In genomic region chr12:130078852-130079251, GRCh38 we compare ENCODE assay signal across 29 cellular contexts.
DNase-seq lines count a peak whose midpoint lies in the region; ATAC-seq, FAIRE-seq and TF ChIP-seq lines count a peak whose summit lies in the region.
"Had no signal": no experiment of that assay in that cellular context is flagged by ENCODE, and none has a peak within 500 bp of the region (broad histone marks: within the 10 kb centered on the region; RNA-seq: fewer than 3 reads in every experiment).

No MANE protein-coding gene starts in this region.

- no peaks in the 10 kb centered on the region for H3K36me3 ChIP-seq in breast epithelium
- H3K36me3 ChIP-seq in K562 (ENCODE audit: control insufficient read depth, insufficient read depth, low read length) = no peaks in the 10 kb centered on the region
- no peaks in the 10 kb centered on the region for H3K36me3 ChIP-seq in keratinocyte (ENCODE audit: control insufficient read depth in 2 of 2, extremely low read depth in 1 of 2, insufficient read depth in 2 of 2, low read length in 2 of 2)
- no peaks in the 10 kb centered on the region for H3K36me3 ChIP-seq in ascending aorta
- H3K36me3 ChIP-seq: BE2C had no signal

- TF ChIP-seq RAD21 in K562 (CRISPR knock-in tag; conservative IDR thresholded peaks at IDR 0.05 in 1 of 2, IDR thresholded peaks at IDR 0.05 in 1 of 2) = no peak

- H4K20me1 ChIP-seq in K562 (replicated peaks; ENCODE audit: control insufficient read depth, insufficient read depth, low read length) = no peaks in the 10 kb centered on the region
- H4K20me1 ChIP-seq in keratinocyte (ENCODE audit: control insufficient read depth, extremely low read depth, insufficient read depth, low read length) = no peaks in the 10 kb centered on the region
- H4K20me1 ChIP-seq: BLaER1 treated with 17β-estradiol and CSF1 and Interleukin-3, amounts not matched to agents 10 nM and 100 nM had no signal

- no peak for ATAC-seq in K562
- ATAC-seq: GM12878, HCT116 had no signal

- H2AFZ ChIP-seq in K562 (ENCODE audit: low read depth, low read length) (no peak overlapping the region), keratinocyte (ENCODE audit: control insufficient read depth, low read length) (no peak overlapping the region)
- H2AFZ ChIP-seq: GM23248 had no signal

- no peak for TF ChIP-seq POLR2A in breast epithelium (IDR thresholded peaks at IDR 0.05)
- TF ChIP-seq POLR2A in K562 (conservative IDR thresholded peaks at IDR 0.05) = no peak
- TF ChIP-seq POLR2A in H54 (IDR thresholded peaks at IDR 0.05; ENCODE audit: low read depth, low read length) = no peak

- intact Hi-C loops in MCF 10A (cut with micrococcal nuclease) (no loop called here), breast epithelium (cut with DNase I; ENCODE audit: low total_unique reads) (no loop called here), K562 (cut with micrococcal nuclease) (no loop called here), ascending aorta (cut with DNase I) (no loop called here)

- no peaks in the 10 kb centered on the region for H3K27me3 ChIP-seq in breast epithelium
- peaks cover 3 to 23% of the 10 kb centered on the region in 2 experiments; a peak in 4 of 5 replicates for H3K27me3 ChIP-seq in K562 (ENCODE audit: control insufficient read depth in 2 of 2, insufficient read depth in 2 of 2, low read length in 2 of 2)
- no peaks in the 10 kb centered on the region for H3K27me3 ChIP-seq in keratinocyte (ENCODE audit: control insufficient read depth, extremely low read depth, insufficient read depth, low read length)
- H3K27me3 ChIP-seq in ascending aorta = no peaks in the 10 kb centered on the region
- H3K27me3 ChIP-seq: BLaER1 treated with 17β-estradiol and CSF1 and Interleukin-3, amounts not matched to agents 10 nM and 100 nM had no signal

- no peak for FAIRE-seq in K562 (lab: Jason Lieb, UNC)
- no peak for FAIRE-seq in keratinocyte (lab: Jason Lieb, UNC)
- no peak for FAIRE-seq in H54 (lab: Jason Lieb, UNC)
- FAIRE-seq: A204.1, D721Med, GM12878, GM19239, H1 had no signal

- H3K4me1 ChIP-seq in breast epithelium = no peaks in the 10 kb centered on the region
- no peaks in the 10 kb centered on the region for H3K4me1 ChIP-seq in K562 (replicated peaks in 1 of 2; ENCODE audit: control insufficient read depth in 2 of 2, insufficient read depth in 2 of 2, low read length in 2 of 2)
- H3K4me1 ChIP-seq in keratinocyte (ENCODE audit: control insufficient read depth, extremely low read depth, insufficient read depth, low read length) = peaks cover 34% of the 10 kb centered on the region
- H3K4me1 ChIP-seq in ascending aorta = no peaks in the 10 kb centered on the region
- H3K4me1 ChIP-seq: BE2C had no signal

- H3K27ac ChIP-seq in breast epithelium = peak overlapping the region in 1 of 2 donors; percentile 15
- no peak overlapping the region for H3K27ac ChIP-seq in K562 (ENCODE audit: extremely low read depth, low read depth, low read length)
- peak overlapping the region; percentile 85 for H3K27ac ChIP-seq in keratinocyte (ENCODE audit: control insufficient read depth, insufficient read depth, low read length)
- no peak overlapping the region for H3K27ac ChIP-seq in ascending aorta
- H3K27ac ChIP-seq: 22Rv1, GM23248 had no signal

- CTCF ChIA-PET in MCF 10A (lab: Yijun Ruan, JAX) (interaction anchor here (0.6 kb wide), 1 partner anchor 11 kb away, joined by 4 read pairs; no protein-coding TSS in a partner anchor), K562 (lab: Yijun Ruan, JAX; ENCODE audit: low intra/inter-chr PET ratio) (no interaction called here)

- H3K27me3 Mint-ChIP-seq in MCF 10A (ENCODE audit: insufficient read depth, unreplicated experiment) = no peaks in the 10 kb centered on the region
- H3K27me3 Mint-ChIP-seq: CD4-positive, alpha-beta T cell had no signal

- POLR2A ChIA-PET in MCF 10A (lab: Yijun Ruan, JAX) = interaction anchor here (0.7 to 1.6 kb wide), 5 partner anchors 10 to 1417 kb away, joined by 3 to 5 read pairs (median 3); no protein-coding TSS in a partner anchor
- POLR2A ChIA-PET in K562 (lab: Yijun Ruan, JAX) = interaction anchor here (0.5 kb wide), 1 partner anchor 93 kb away, joined by 3 read pairs; no protein-coding TSS in a partner anchor

- WGBS in K562 (ENCODE audit: insufficient coverage, low coverage, missing lambda C conversion rate) = 0% methylated on average over 3 of the region's 3 CpGs

- peaks cover 22% of the 10 kb centered on the region for H3K4me1 Mint-ChIP-seq in MCF 10A (ENCODE audit: insufficient read depth, unreplicated experiment)
- H3K4me1 Mint-ChIP-seq: CD14-positive monocyte; CD8-positive, alpha-beta memory T cell had no signal

- H3K4me2 ChIP-seq in K562 (ENCODE audit: insufficient read depth, low read length) = no peak overlapping the region
- H3K4me2 ChIP-seq in keratinocyte (ENCODE audit: control insufficient read depth, extremely low read depth, insufficient read depth, low read depth, low read length) = no peak overlapping the region
- H3K4me2 ChIP-seq: BLaER1 treated with 17β-estradiol and CSF1 and Interleukin-3, amounts not matched to agents 10 nM and 100 nM had no signal

- dilution Hi-C loops in keratinocyte (cut with MboI; ENCODE audit: extremely low pct_ligation_motif_present, low sequenced_read_pairs) = no loop called here

- H3K4me3 ChIP-seq in breast epithelium (no peak overlapping the region), K562 (no peak overlapping the region), keratinocyte (ENCODE audit: control insufficient read depth in 2 of 3, extremely low read depth in 1 of 3, insufficient read depth in 2 of 3, low read depth in 1 of 3, low read length in 3 of 3) (no peak overlapping the region), ascending aorta (no peak overlapping the region)
- H3K4me3 ChIP-seq: GM12878, GM23248 had no signal

- H3K9ac ChIP-seq in K562 (ENCODE audit: insufficient read depth in 1 of 2, low read depth in 2 of 2, low read length in 2 of 2) (no peak overlapping the region), keratinocyte (ENCODE audit: control insufficient read depth, extremely low read depth, insufficient read depth, low read length) (no peak overlapping the region)
- H3K9ac ChIP-seq: BLaER1 treated with 17β-estradiol and CSF1 and Interleukin-3, amounts not matched to agents 10 nM and 100 nM; GM23248 had no signal

- no peaks in the 10 kb centered on the region for H3K36me3 Mint-ChIP-seq in MCF 10A (ENCODE audit: insufficient read depth, unreplicated experiment)
- H3K36me3 Mint-ChIP-seq: CD14-positive monocyte; CD8-positive, alpha-beta memory T cell had no signal

- no peak for TF ChIP-seq CTCF in MCF 10A (IDR thresholded peaks at IDR 0.05; ENCODE audit: unreplicated experiment)
- no peak for TF ChIP-seq CTCF in breast epithelium (IDR thresholded peaks at IDR 0.05)
- no peak for TF ChIP-seq CTCF in K562 (IDR thresholded peaks at IDR 0.05 in 2 of 3, conservative IDR thresholded peaks at IDR 0.05 in 1 of 3; ENCODE audit: insufficient read depth in 2 of 3, low read depth in 1 of 3, low read length in 3 of 3)
- no peak for TF ChIP-seq CTCF in keratinocyte (optimal IDR thresholded peaks at IDR 0.05 in 1 of 3, IDR thresholded peaks at IDR 0.05 in 1 of 3, conservative IDR thresholded peaks at IDR 0.05 in 1 of 3; ENCODE audit: extremely low read depth in 1 of 3, insufficient read depth in 2 of 3, low read length in 3 of 3)
- TF ChIP-seq CTCF in ascending aorta (IDR thresholded peaks at IDR 0.05) = no peak

- H3K27ac Mint-ChIP-seq in MCF 10A (ENCODE audit: low read depth, unreplicated experiment) = peak overlapping the region; percentile 54
- H3K27ac Mint-ChIP-seq: CD14-positive monocyte; CD4-positive, alpha-beta T cell; CD8-positive, alpha-beta memory T cell; H9; HFFc6 had no signal

- H3K9me1 ChIP-seq in K562 (ENCODE audit: control insufficient read depth, insufficient read depth, low read length) (no peaks in the 10 kb centered on the region), keratinocyte (ENCODE audit: control insufficient read depth, extremely low read depth, insufficient read depth, low read length) (no peaks in the 10 kb centered on the region)

- peaks cover 30% of the 10 kb centered on the region for H3K9me3 Mint-ChIP-seq in MCF 10A (ENCODE audit: unreplicated experiment)

- H3K79me2 ChIP-seq in K562 (ENCODE audit: control insufficient read depth, insufficient read depth, low read length) (no peaks in the 10 kb centered on the region), keratinocyte (ENCODE audit: control insufficient read depth, insufficient read depth, low read length) (no peaks in the 10 kb centered on the region)

- no peak overlapping the region for H3K4me3 Mint-ChIP-seq in MCF 10A (ENCODE audit: unreplicated experiment)
- H3K4me3 Mint-ChIP-seq: CD14-positive monocyte; CD4-positive, alpha-beta T cell; CD8-positive, alpha-beta memory T cell; H9; HFFc6 had no signal

- no peaks in the 10 kb centered on the region for H3K9me3 ChIP-seq in breast epithelium
- H3K9me3 ChIP-seq in K562 (replicated peaks; ENCODE audit: control insufficient read depth, insufficient read depth, low read depth, low read length) = no peaks in the 10 kb centered on the region
- no peaks in the 10 kb centered on the region for H3K9me3 ChIP-seq in keratinocyte (ENCODE audit: control insufficient read depth, low read depth, low read length)
- no peaks in the 10 kb centered on the region for H3K9me3 ChIP-seq in ascending aorta
- H3K9me3 ChIP-seq: BE2C had no signal

- TF ChIP-seq EP300 in K562 (IDR thresholded peaks at IDR 0.05; ENCODE audit: low read length) = no peak

- DNase-seq in MCF 10A (ENCODE audit: unreplicated experiment) (no peak), breast epithelium (ENCODE audit: low spot score in 2 of 2) (no peak), K562 (ENCODE audit: extremely low read depth in 1 of 4, low spot score in 3 of 4) (peak in 2 of 4 experiments; percentile 53 to 61), keratinocyte (ENCODE audit: low read depth, low spot score) (no peak), H54 (ENCODE audit: insufficient read length, low spot score) (no peak), ascending aorta (ENCODE audit: low spot score in 2 of 2) (no peak), NOMO-1 (lab: John Stamatoyannopoulos, UW; ENCODE audit: unreplicated experiment in 2 of 2) (no peak), NCI-H1436 treated with DMSO at 0.1 percent for 48 hours (lab: John Stamatoyannopoulos, UW) (no peak)
- DNase-seq: ACHN; AML-193; BE2C; CD4-positive, alpha-beta T cell; CD8-positive, alpha-beta memory T cell; DMS 273 treated with DMSO at 0.1 percent for 48 hours; DMS79; EL; GDM1; GM23248; H9; HFFc6 had no signal

- BruUV-seq in MCF 10A (replicated peaks; lab: Mats Ljungman, UMichigan) (no TSS peak), K562 (replicated peaks; lab: Mats Ljungman, UMichigan) (no TSS peak)

- in situ Hi-C loops in K562 (cut with MboI) = loop anchor here (10.0 kb wide), 1 partner anchor 1596 kb away; no protein-coding TSS in a partner anchor
